In the genomic region with DNA sequence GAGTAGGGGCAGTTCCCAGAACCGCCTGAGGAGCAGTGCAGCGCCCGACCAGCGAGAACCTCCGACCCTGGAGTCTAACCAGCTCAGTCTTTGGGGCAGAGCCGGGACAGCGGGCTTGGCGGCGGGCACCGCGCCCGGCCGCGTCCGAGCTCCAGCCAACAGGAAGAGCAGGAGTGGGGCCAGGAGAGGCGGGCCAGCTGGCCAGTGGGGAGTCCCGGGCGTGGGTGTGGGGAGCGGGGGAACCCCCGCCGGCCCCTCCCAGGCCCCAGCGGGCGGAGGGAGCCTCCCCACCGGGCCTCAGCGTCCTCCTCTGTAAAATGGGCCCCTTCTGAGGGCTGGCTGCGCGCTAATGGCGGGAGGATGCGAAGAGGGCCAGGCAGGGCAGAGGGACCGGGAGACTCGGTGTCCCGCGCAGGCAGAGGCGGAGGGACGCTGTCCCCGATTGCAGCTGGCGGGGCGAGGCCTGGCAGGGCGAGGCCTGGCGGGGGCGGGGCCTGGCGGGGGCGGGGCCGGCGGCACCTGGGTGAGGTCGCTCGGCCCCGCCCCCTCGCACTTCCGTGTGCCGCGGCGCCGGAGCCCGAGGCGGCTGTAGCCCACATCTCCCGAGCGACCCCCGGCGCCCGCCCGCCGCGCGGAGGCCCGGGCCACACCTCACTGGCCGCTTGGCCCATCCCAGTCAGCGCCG, we compare ENCODE assay signal across 8 cellular contexts. TPM values are rescaled to one million over a fixed set of nuclear protein-coding genes. Genes with fewer than 3 reads are reported as not detected.
DNase-seq lines count a peak whose midpoint lies in the region; ATAC-seq, FAIRE-seq and TF ChIP-seq lines count a peak whose summit lies in the region.

A gene (plus strand): TSS at position 550 of the 685 bp plus-strand sequence. CDS start 17,214 bp downstream, outside the sequence.

- H3K27ac Mint-ChIP-seq in Calu3 (ENCODE audit: unreplicated experiment): peak within 1 kb of the TSS; percentile 30

- no peaks in the 10 kb centered on the region for H3K9me3 ChIP-seq in neutrophil

- FAIRE-seq in frontal cortex (lab: Jason Lieb, UNC): no peak

- H3K4me3 ChIP-seq in neutrophil (ENCODE audit: low read depth in 1 of 2, low read length in 1 of 2): peak within 1 kb of the TSS; percentile 83 to 97

- peaks cover 78 to 79% of the 10 kb centered on the region in 2 experiments for H3K4me1 ChIP-seq in neutrophil (ENCODE audit: control insufficient read depth in 1 of 2, insufficient read depth in 1 of 2, low read depth in 1 of 2, low read length in 1 of 2)

- H3K4me1 Mint-ChIP-seq in Calu3 (ENCODE audit: low read depth, unreplicated experiment): peaks cover 60% of the 10 kb centered on the region

- intact Hi-C loops in Calu3 (cut with micrococcal nuclease; ENCODE audit: unreplicated experiment): no loop called here

- H3K36me3 Mint-ChIP-seq in Calu3 (ENCODE audit: insufficient read depth, unreplicated experiment): peaks cover 31% of the 10 kb centered on the region

- H3K9me3 Mint-ChIP-seq in Calu3 (ENCODE audit: low read depth, unreplicated experiment): no peaks in the 10 kb centered on the region

- CTCF ChIA-PET in Calu3 (lab: Charles Lee): interaction anchor here (0.6 to 1.3 kb wide), 3 partner anchors 16 to 34 kb away, joined by 3 to 6 read pairs (median 3); no protein-coding TSS in a partner anchor

- no peaks in the 10 kb centered on the region for H3K27me3 Mint-ChIP-seq in Calu3 (ENCODE audit: unreplicated experiment)

- no TSS peak for BruUV-seq in Calu3 (replicated peaks; lab: Mats Ljungman, UMichigan)

- TF ChIP-seq CTCF in Calu3 (IDR thresholded peaks at IDR 0.05; ENCODE audit: unreplicated experiment): peak; percentile 49
- TF ChIP-seq CTCF in neutrophil (IDR thresholded peaks at IDR 0.05): peak; percentile 78
- no peak for TF ChIP-seq CTCF in subcutaneous adipose tissue (IDR thresholded peaks at IDR 0.05; ENCODE audit: low read depth)

- ATAC-seq in GM19455 (IDR thresholded peaks at IDR 0.05; ENCODE audit: unreplicated experiment): peak; percentile 58

- H3K4me3 Mint-ChIP-seq in Calu3 (ENCODE audit: low read depth, unreplicated experiment): peak within 1 kb of the TSS; percentile 77

- DNase-seq in Calu3 (peak; percentile 82), HS-27A (ENCODE audit: low read depth) (peak; percentile 51), frontal cortex (ENCODE audit: low spot score in 2 of 2) (peak; percentile 86 to 90)
- peak; percentile 49 for DNase-seq in activated gamma-delta T cell treated with anti-CD3 and anti-CD28 coated beads, Interleukin-2, amount 50 U/mL, for 16 hours (ENCODE audit: low read depth)

- peak; percentile 70 for TF ChIP-seq POLR2A in Raji (IDR thresholded peaks at IDR 0.05; ENCODE audit: insufficient read depth, low read depth, low read length)

- peaks cover 12% of the 10 kb centered on the region for H3K36me3 ChIP-seq in neutrophil

- peaks cover 16% of the 10 kb centered on the region for H3K27me3 ChIP-seq in neutrophil

- peak within 1 kb of the TSS; percentile 99 for H3K27ac ChIP-seq in neutrophil

RNA-seq across cellular contexts. Expression of the gene that starts here (rescaled TPM):
- total RNA-seq in Calu3 (2022) (24.4 and 25.2 TPM in 2 replicates), frontal cortex (0.82 TPM), subcutaneous adipose tissue (10 to 100 TPM; 26.2 to 84.0 (median 48.0) TPM)

Comparison
In these comparisons a context has a peak if more than half of its experiments do, and no peak if none do; other contexts are left out.
1. Peak in every context shown above with its lines: DNase-seq, ATAC-seq, H3K4me3 ChIP-seq and H3K27ac ChIP-seq.
2. RNA of the gene that starts here (total RNA-seq): 26.2 to 84.0 TPM in subcutaneous adipose tissue and 24.4 to 25.2 TPM in Calu3; 0.82 TPM in frontal cortex (single experiment); every median in the first group is over 10 times any median in the second.
3. Peak in DNase-seq in frontal cortex; RNA of the gene not detected or under 1 TPM.